Comparison of ENCODE assay signal across 32 cellular contexts in the genomic region with DNA sequence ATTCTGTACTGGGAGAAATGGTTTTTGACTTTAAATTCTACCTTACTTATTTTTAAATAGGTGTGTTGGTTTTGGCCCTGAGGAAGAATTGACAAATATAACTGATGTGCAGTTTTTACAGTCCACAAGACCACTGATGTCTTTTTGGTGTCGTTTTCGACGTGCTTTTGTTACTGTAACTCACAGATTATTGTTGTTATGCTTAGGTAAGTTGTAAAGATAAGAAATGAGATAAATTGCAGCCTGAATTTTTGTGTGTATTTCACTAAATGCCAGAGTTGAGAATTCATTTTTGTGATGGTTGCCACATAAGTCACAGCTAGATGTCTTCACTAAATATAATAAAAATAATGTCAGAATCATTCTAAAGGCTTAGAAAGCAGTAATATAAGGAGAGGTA. TPM values are rescaled to one million over a fixed set of nuclear protein-coding genes. Genes with fewer than 3 reads are reported as not detected.
"Had no signal": no experiment of that assay in that cellular context is flagged by ENCODE, and none has a peak within 500 bp of the region (broad histone marks: within the 10 kb centered on the region; RNA-seq: fewer than 3 reads in every experiment).

No MANE protein-coding gene starts in this region.

- H3K27ac ChIP-seq: breast epithelium, cardiac muscle cell, colonic mucosa, epithelial cell of prostate, esophagus squamous epithelium had no signal

- FAIRE-seq: endothelial cell of umbilical vein had no signal

- ATAC-seq: activated CD4-positive, alpha-beta T cell treated with anti-CD3 and anti-CD28 coated beads for 36 hours; activated CD8-positive, alpha-beta memory T cell treated with anti-CD3 and anti-CD28 coated beads, Interleukin-2, amount 10 ng/mL, durations not matched to agents 7 days and 5 days; activated CD8-positive, alpha-beta T cell treated with anti-CD3 and anti-CD28 coated beads, Interleukin-2, amount 10 ng/mL, durations not matched to agents 7 days and 5 days; activated naive CD4-positive, alpha-beta T cell treated with anti-CD3 and anti-CD28 coated beads, Interleukin-2, amount 50 U/mL, for 72 hours; activated T-cell treated with anti-CD3 and anti-CD28 coated beads, Interleukin-2, amount 50 U/mL, for 72 hours had no signal

- H3K27me3 ChIP-seq: breast epithelium, cardiac muscle cell, colonic mucosa, esophagus squamous epithelium had no signal

- H3K27ac Mint-ChIP-seq: activated CD4-positive, alpha-beta memory T cell treated with anti-CD3 and anti-CD28 coated beads for 36 hours; activated CD4-positive, alpha-beta T cell treated with anti-CD3 and anti-CD28 coated beads for 36 hours; activated CD4-positive, alpha-beta T cell treated with anti-CD3 and anti-CD28 coated beads, Interleukin-2, amount 10 ng/mL, durations not matched to agents 24 days and 14 days; activated CD8-positive, alpha-beta memory T cell treated with anti-CD3 and anti-CD28 coated beads, Interleukin-2, amount 10 ng/mL, durations not matched to agents 7 days and 5 days; activated CD8-positive, alpha-beta T cell treated with anti-CD3 and anti-CD28 coated beads, Interleukin-2, amount 10 ng/mL, durations not matched to agents 7 days and 5 days; activated naive CD4-positive, alpha-beta T cell treated with anti-CD3 and anti-CD28 coated beads, Interleukin-2, amount 10 ng/mL, durations not matched to agents 7 days and 5 days; activated naive CD4-positive, alpha-beta T cell treated with anti-CD3 and anti-CD28 coated beads, Interleukin-2, amount 50 U/mL, for 72 hours; activated naive CD8-positive, alpha-beta T cell treated with anti-CD3 and anti-CD28 coated beads, Interleukin-2, amount 10 ng/mL, durations not matched to agents 7 days and 5 days; activated T-cell treated with anti-CD3 and anti-CD28 coated beads, Interleukin-2, amount 50 U/mL, for 24 hours; activated T-cell treated with anti-CD3 and anti-CD28 coated beads, Interleukin-2, amount 50 U/mL, for 72 hours; brain had no signal

- H3K4me3 Mint-ChIP-seq: activated CD4-positive, alpha-beta memory T cell treated with anti-CD3 and anti-CD28 coated beads for 36 hours; activated CD4-positive, alpha-beta T cell treated with anti-CD3 and anti-CD28 coated beads for 36 hours; activated CD4-positive, alpha-beta T cell treated with anti-CD3 and anti-CD28 coated beads, Interleukin-2, amount 10 ng/mL, durations not matched to agents 24 days and 14 days; activated CD8-positive, alpha-beta memory T cell treated with anti-CD3 and anti-CD28 coated beads, Interleukin-2, amount 10 ng/mL, durations not matched to agents 7 days and 5 days; activated CD8-positive, alpha-beta T cell treated with anti-CD3 and anti-CD28 coated beads, Interleukin-2, amount 10 ng/mL, durations not matched to agents 7 days and 5 days; activated naive CD4-positive, alpha-beta T cell treated with anti-CD3 and anti-CD28 coated beads, Interleukin-2, amount 10 ng/mL, durations not matched to agents 7 days and 5 days; activated naive CD8-positive, alpha-beta T cell treated with anti-CD3 and anti-CD28 coated beads, Interleukin-2, amount 10 ng/mL, durations not matched to agents 7 days and 5 days; activated T-cell treated with anti-CD3 and anti-CD28 coated beads, Interleukin-2, amount 50 U/mL, for 24 hours; activated T-cell treated with anti-CD3 and anti-CD28 coated beads, Interleukin-2, amount 50 U/mL, for 72 hours; brain had no signal

- H3K36me3 ChIP-seq: breast epithelium, colonic mucosa had no signal

- H3K9me3 Mint-ChIP-seq: activated CD4-positive, alpha-beta memory T cell treated with anti-CD3 and anti-CD28 coated beads for 36 hours; activated CD4-positive, alpha-beta T cell treated with anti-CD3 and anti-CD28 coated beads, Interleukin-2, amount 10 ng/mL, durations not matched to agents 24 days and 14 days; activated naive CD4-positive, alpha-beta T cell treated with anti-CD3 and anti-CD28 coated beads, Interleukin-2, amount 10 ng/mL, durations not matched to agents 7 days and 5 days; activated naive CD4-positive, alpha-beta T cell treated with anti-CD3 and anti-CD28 coated beads, Interleukin-2, amount 50 U/mL, for 72 hours; activated naive CD8-positive, alpha-beta T cell treated with anti-CD3 and anti-CD28 coated beads, Interleukin-2, amount 10 ng/mL, durations not matched to agents 7 days and 5 days; activated T-cell treated with anti-CD3 and anti-CD28 coated beads, Interleukin-2, amount 50 U/mL, for 24 hours; activated T-cell treated with anti-CD3 and anti-CD28 coated beads, Interleukin-2, amount 50 U/mL, for 72 hours; brain had no signal

- H3K4me3 ChIP-seq: breast epithelium, cardiac muscle cell, colonic mucosa, esophagus squamous epithelium had no signal

- DNase-seq: activated CD4-positive, alpha-beta memory T cell treated with anti-CD3 and anti-CD28 coated beads for 36 hours; activated CD4-positive, alpha-beta T cell treated with anti-CD3 and anti-CD28 coated beads for 36 hours; activated CD4-positive, alpha-beta T cell treated with anti-CD3 and anti-CD28 coated beads, Interleukin-2, amount 10 ng/mL, durations not matched to agents 24 days and 14 days; activated CD4-positive, CD25-positive, alpha-beta regulatory T cell; activated CD4-positive, CD25-positive, alpha-beta regulatory T cell treated with anti-CD3 and anti-CD28 coated beads, Interleukin-2, amount 50 U/mL, for 72 hours; activated CD8-positive, alpha-beta memory T cell treated with anti-CD3 and anti-CD28 coated beads, Interleukin-2, amount 10 ng/mL, durations not matched to agents 7 days and 5 days; activated CD8-positive, alpha-beta memory T cell treated with anti-CD3 and anti-CD28 coated beads, Interleukin-2, amount 50 U/mL, for 48 hours; activated CD8-positive, alpha-beta T cell treated with anti-CD3 and anti-CD28 coated beads, Interleukin-2, amount 10 ng/mL, durations not matched to agents 7 days and 5 days; activated gamma-delta T cell; activated naive CD4-positive, alpha-beta T cell; activated naive CD4-positive, alpha-beta T cell treated with anti-CD3 and anti-CD28 coated beads, Interleukin-2, amount 10 ng/mL, durations not matched to agents 7 days and 5 days; activated naive CD8-positive, alpha-beta T cell treated with anti-CD3 and anti-CD28 coated beads, Interleukin-2, amount 10 ng/mL, durations not matched to agents 7 days and 5 days; activated T-cell treated with anti-CD3 and anti-CD28 coated beads for 4 hours; activated T-cell treated with anti-CD3 and anti-CD28 coated beads, Interleukin-2, amount 50 U/mL, for 24 hours; activated T-cell treated with anti-CD3 and anti-CD28 coated beads, Interleukin-2, amount 50 U/mL, for 72 hours; amygdala; aorta; central memory CD4-positive, alpha-beta T cell; cerebellar nuclear complex; colonic mucosa; effector CD8-positive, alpha-beta T cell; esophagus squamous epithelium; foreskin fibroblast; head of caudate nucleus; T-helper 2 cell had no signal

- H3K9me3 ChIP-seq: breast epithelium, colonic mucosa, esophagus squamous epithelium had no signal

- H3K4me1 ChIP-seq: breast epithelium, colonic mucosa, esophagus squamous epithelium had no signal

- H3K4me1 Mint-ChIP-seq: activated CD4-positive, alpha-beta T cell treated with anti-CD3 and anti-CD28 coated beads for 36 hours; activated CD4-positive, alpha-beta T cell treated with anti-CD3 and anti-CD28 coated beads, Interleukin-2, amount 10 ng/mL, durations not matched to agents 24 days and 14 days; activated CD8-positive, alpha-beta memory T cell treated with anti-CD3 and anti-CD28 coated beads, Interleukin-2, amount 10 ng/mL, durations not matched to agents 7 days and 5 days; activated naive CD4-positive, alpha-beta T cell treated with anti-CD3 and anti-CD28 coated beads, Interleukin-2, amount 10 ng/mL, durations not matched to agents 7 days and 5 days; activated naive CD8-positive, alpha-beta T cell treated with anti-CD3 and anti-CD28 coated beads, Interleukin-2, amount 10 ng/mL, durations not matched to agents 7 days and 5 days; brain had no signal

RNA-seq across cellular contexts. Expression of a gene that starts 39.9 kb away (rescaled TPM):
- total RNA-seq: activated CD4-positive, alpha-beta memory T cell treated with anti-CD3 and anti-CD28 coated beads for 36 hours; activated CD4-positive, alpha-beta T cell treated with anti-CD3 and anti-CD28 coated beads, Interleukin-2, amount 10 ng/mL, durations not matched to agents 24 days and 14 days; activated CD8-positive, alpha-beta memory T cell treated with anti-CD3 and anti-CD28 coated beads for 36 hours; activated CD8-positive, alpha-beta memory T cell treated with anti-CD3 and anti-CD28 coated beads, Interleukin-2, amount 10 ng/mL, durations not matched to agents 7 days and 5 days; activated CD8-positive, alpha-beta T cell treated with anti-CD3 and anti-CD28 coated beads, Interleukin-2, amount 10 ng/mL, durations not matched to agents 7 days and 5 days; activated naive CD8-positive, alpha-beta T cell treated with anti-CD3 and anti-CD28 coated beads, Interleukin-2, amount 10 ng/mL, durations not matched to agents 7 days and 5 days had no signal
